Comparison of ENCODE assay signal across 21 cellular contexts in the genomic region with DNA sequence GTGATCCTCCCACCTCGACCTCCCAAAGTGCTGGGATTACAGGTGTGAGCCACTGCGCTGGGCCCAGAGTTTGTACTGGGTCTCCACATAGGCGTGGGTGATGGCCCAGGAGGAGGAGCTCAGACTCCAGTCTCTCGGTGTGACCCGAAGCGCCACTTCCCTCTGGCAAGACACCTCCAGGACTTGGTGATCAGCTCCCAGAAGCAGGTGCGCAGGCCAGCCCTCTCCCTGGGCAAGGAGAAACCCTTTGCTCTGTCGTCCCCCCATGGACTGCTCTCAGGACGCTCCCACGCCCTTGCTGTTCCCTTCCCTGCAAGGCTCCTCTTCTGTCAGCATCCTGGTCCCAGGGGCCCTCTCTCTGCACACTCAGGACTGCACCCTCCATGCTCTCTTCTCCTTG.
"Had no signal": no experiment of that assay in that cellular context is flagged by ENCODE, and none has a peak within 500 bp of the region (broad histone marks: within the 10 kb centered on the region; RNA-seq: fewer than 3 reads in every experiment).

No MANE protein-coding gene starts in this region.

- H3K9me3 ChIP-seq: esophagus squamous epithelium, gastroesophageal sphincter, psoas muscle, right lobe of liver, testis, tibial nerve, upper lobe of right lung, vagina had no signal

- H3K27ac Mint-ChIP-seq: stimulated activated memory B cell treated with anti-CD40 and anti-IgM and Interleukin-4, amounts not matched to agents 10 μg/mL and 1 μg/mL and 100 μg/mL, for 72 hours; stimulated activated naive CD8-positive, alpha-beta T cell treated with anti-CD3 and anti-CD28 coated beads, Interleukin-15, Interleukin-2, amounts not matched to agents 100 ng/mL and 50 ng/mL, for 24 hours had no signal

- FAIRE-seq: endometrium, kidney had no signal

- H3K36me3 Mint-ChIP-seq: naive B cell; stimulated activated memory B cell treated with anti-CD40 and anti-IgM and Interleukin-4, amounts not matched to agents 10 μg/mL and 1 μg/mL and 100 μg/mL, for 72 hours had no signal

- H3K4me3 Mint-ChIP-seq: stimulated activated memory B cell treated with anti-CD40 and anti-IgM and Interleukin-4, amounts not matched to agents 10 μg/mL and 1 μg/mL and 100 μg/mL, for 72 hours; stimulated activated naive CD8-positive, alpha-beta T cell treated with anti-CD3 and anti-CD28 coated beads, Interleukin-15, Interleukin-2, amounts not matched to agents 100 ng/mL and 50 ng/mL, for 24 hours had no signal

- DNase-seq: cortex of kidney; effector memory CD4-positive, alpha-beta T cell; esophagus squamous epithelium; foreskin fibroblast; kidney; left colon; left ventricle myocardium superior; mesendoderm; naive B cell; psoas muscle; retina; right lobe of liver; stimulated activated CD4-positive, alpha-beta T cell treated with anti-CD3 and anti-CD28 coated beads, Interleukin-4, amount 100 ng/mL, for 1 hour; testis; upper lobe of right lung had no signal

- H3K4me3 ChIP-seq: esophagus squamous epithelium, gastroesophageal sphincter, psoas muscle, right lobe of liver, testis, tibial nerve, upper lobe of right lung, vagina had no signal

- H3K27ac ChIP-seq: esophagus squamous epithelium, gastroesophageal sphincter, psoas muscle, right lobe of liver, testis, tibial nerve, upper lobe of right lung, vagina had no signal

- H3K4me1 Mint-ChIP-seq: stimulated activated memory B cell treated with anti-CD40 and anti-IgM and Interleukin-4, amounts not matched to agents 10 μg/mL and 1 μg/mL and 100 μg/mL, for 72 hours had no signal

- H3K4me1 ChIP-seq: psoas muscle, right lobe of liver, vagina had no signal

- H3K27me3 Mint-ChIP-seq: naive B cell; stimulated activated memory B cell treated with anti-CD40 and anti-IgM and Interleukin-4, amounts not matched to agents 10 μg/mL and 1 μg/mL and 100 μg/mL, for 72 hours had no signal

- H3K27me3 ChIP-seq: esophagus squamous epithelium, gastroesophageal sphincter, right lobe of liver, testis, tibial nerve, upper lobe of right lung, vagina had no signal

- H3K9me3 Mint-ChIP-seq: naive B cell; stimulated activated memory B cell treated with anti-CD40 and anti-IgM and Interleukin-4, amounts not matched to agents 10 μg/mL and 1 μg/mL and 100 μg/mL, for 72 hours; stimulated activated naive CD8-positive, alpha-beta T cell treated with anti-CD3 and anti-CD28 coated beads, Interleukin-15, Interleukin-2, amounts not matched to agents 100 ng/mL and 50 ng/mL, for 24 hours had no signal

- ATAC-seq: gastroesophageal sphincter; left colon; left ventricle myocardium superior; psoas muscle; stimulated activated memory B cell treated with anti-CD40 and anti-IgM and Interleukin-4, amounts not matched to agents 10 μg/mL and 1 μg/mL and 100 μg/mL, for 72 hours; upper lobe of right lung had no signal

- H3K36me3 ChIP-seq: esophagus squamous epithelium, gastroesophageal sphincter, right lobe of liver, tibial nerve, upper lobe of right lung, vagina had no signal
